8 cellular contexts compared by ENCODE assay signal in the genomic region with DNA sequence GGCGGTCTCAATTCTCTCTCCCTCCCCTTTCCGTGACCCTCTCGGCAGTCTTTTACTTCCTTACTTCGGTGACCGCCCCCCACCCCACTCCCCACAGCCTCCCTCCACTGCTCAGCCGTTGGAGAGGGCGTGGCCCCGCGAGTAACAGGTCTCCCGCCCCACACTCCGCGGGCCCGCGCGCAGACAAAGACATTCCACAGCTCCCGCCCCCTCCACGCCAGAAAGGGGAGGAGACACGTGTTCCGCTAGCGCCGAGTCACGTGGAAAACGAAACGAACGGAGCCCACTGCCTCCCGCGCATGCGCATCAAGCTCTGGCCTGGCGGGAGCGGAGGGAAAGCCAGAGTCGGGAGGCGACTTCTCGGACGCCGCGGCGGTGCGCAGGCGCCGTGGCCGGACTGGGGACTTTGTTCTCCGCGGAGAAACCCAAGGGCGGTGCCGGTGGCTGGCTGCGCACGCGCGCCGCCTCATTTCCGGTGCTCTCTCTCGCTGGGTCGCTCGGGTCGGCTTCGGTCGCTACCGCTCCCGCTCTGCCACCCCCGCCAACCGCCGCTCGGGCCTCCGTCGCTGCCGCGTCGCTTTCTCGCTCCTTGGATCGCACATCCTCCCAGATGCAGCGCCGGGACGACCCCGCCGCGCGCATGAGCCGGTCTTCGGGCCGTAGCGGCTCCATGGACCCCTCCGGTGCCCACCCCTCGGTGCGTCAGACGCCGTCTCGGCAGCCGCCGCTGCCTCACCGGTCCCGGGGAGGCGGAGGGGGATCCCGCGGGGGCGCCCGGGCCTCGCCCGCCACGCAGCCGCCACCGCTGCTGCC. TPM values are rescaled to one million over a fixed set of nuclear protein-coding genes. Genes with fewer than 3 reads are reported as not detected.
A peak's percentile ranks its signal among the peaks of the same experiment; 100 is the strongest.
DNase-seq lines count a peak whose midpoint lies in the region; ATAC-seq and TF ChIP-seq lines count a peak whose summit lies in the region.

A gene with protein sequence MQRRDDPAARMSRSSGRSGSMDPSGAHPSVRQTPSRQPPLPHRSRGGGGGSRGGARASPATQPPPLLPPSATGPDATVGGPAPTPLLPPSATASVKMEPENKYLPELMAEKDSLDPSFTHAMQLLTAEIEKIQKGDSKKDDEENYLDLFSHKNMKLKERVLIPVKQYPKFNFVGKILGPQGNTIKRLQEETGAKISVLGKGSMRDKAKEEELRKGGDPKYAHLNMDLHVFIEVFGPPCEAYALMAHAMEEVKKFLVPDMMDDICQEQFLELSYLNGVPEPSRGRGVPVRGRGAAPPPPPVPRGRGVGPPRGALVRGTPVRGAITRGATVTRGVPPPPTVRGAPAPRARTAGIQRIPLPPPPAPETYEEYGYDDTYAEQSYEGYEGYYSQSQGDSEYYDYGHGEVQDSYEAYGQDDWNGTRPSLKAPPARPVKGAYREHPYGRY (plus strand): TSS at position 483 of the 813 bp plus-strand sequence. CDS start 128 bp downstream, at position 611.

- H3K27ac ChIP-seq in dorsolateral prefrontal cortex (peak within 1 kb of the TSS; percentile 81 to 100 (median 97)), liver (ENCODE audit: low read depth in 1 of 2, low read length in 2 of 2) (peak within 1 kb of the TSS; percentile 88 to 94)

- under 1% methylated on average over 101 of the region's 101 CpGs for WGBS in liver

- CTCF ChIA-PET in activated CD4-positive, alpha-beta memory T cell treated with anti-CD3 and anti-CD28 coated beads for 36 hours (lab: Charles Lee), result interaction anchor here (1.0 to 2.7 kb wide), 3 partner anchors 9 to 94 kb away, joined by 3 to 13 read pairs (median 4); a partner anchor contains a TSS

- H3K4me3 ChIP-seq in dorsolateral prefrontal cortex (peak within 1 kb of the TSS; percentile 73 to 100 (median 98)), liver (ENCODE audit: low read depth in 1 of 3, low read length in 3 of 3) (peak within 1 kb of the TSS; percentile 96 to 99 (median 99))

- no peaks in the 10 kb centered on the region for H3K36me3 ChIP-seq in liver (ENCODE audit: control insufficient read depth in 4 of 4, insufficient read depth in 3 of 4, low read depth in 1 of 4, low read length in 3 of 4)

- ATAC-seq in GM19438 (IDR thresholded peaks at IDR 0.05; ENCODE audit: low read depth, unreplicated experiment) (peak; percentile 67), HG03575 (IDR thresholded peaks at IDR 0.05; ENCODE audit: extremely low read depth, insufficient number of reproducible peaks, low FRiP score, unreplicated experiment) (peak; percentile 39)

- no peaks in the 10 kb centered on the region for H3K27me3 ChIP-seq in dorsolateral prefrontal cortex
- H3K27me3 ChIP-seq in liver (ENCODE audit: control insufficient read depth in 4 of 4, insufficient read depth in 4 of 4, low read length in 3 of 4), result no peaks in the 10 kb centered on the region

- peaks cover 2% of the 10 kb centered on the region for H3K27me3 Mint-ChIP-seq in activated CD4-positive, alpha-beta memory T cell treated with anti-CD3 and anti-CD28 coated beads for 36 hours

- peak within 1 kb of the TSS; percentile 96 for H3K4me3 Mint-ChIP-seq in activated CD4-positive, alpha-beta memory T cell treated with anti-CD3 and anti-CD28 coated beads for 36 hours

- POLR2A ChIA-PET in activated CD4-positive, alpha-beta memory T cell treated with anti-CD3 and anti-CD28 coated beads for 36 hours (lab: Charles Lee), result interaction anchor here (0.7 to 1.0 kb wide), 12 partner anchors 43 to 400 kb away, joined by 3 to 8 read pairs (median 3); a partner anchor contains a TSS

- H3K9ac ChIP-seq in liver (ENCODE audit: low read depth in 1 of 2, low read length in 2 of 2), result peak within 1 kb of the TSS; percentile 67 to 78

- intact Hi-C loops in activated CD4-positive, alpha-beta memory T cell treated with anti-CD3 and anti-CD28 coated beads for 36 hours (cut with micrococcal nuclease), result loop anchor here (1.0 to 10.0 kb wide), 5 partner anchors 29 to 719 kb away; a partner anchor contains a TSS
- intact Hi-C loops in dorsolateral prefrontal cortex (cut with DNase I), result loop anchor here (1.0 to 5.0 kb wide), 5 partner anchors 59 to 366 kb away; a partner anchor contains a TSS

- H3K4me1 Mint-ChIP-seq in activated CD4-positive, alpha-beta memory T cell treated with anti-CD3 and anti-CD28 coated beads for 36 hours (ENCODE audit: low read depth), result peaks cover 23% of the 10 kb centered on the region

- peak within 1 kb of the TSS; percentile 91 for H3K27ac Mint-ChIP-seq in activated CD4-positive, alpha-beta memory T cell treated with anti-CD3 and anti-CD28 coated beads for 36 hours

- TF ChIP-seq RAD21 in liver (IDR thresholded peaks at IDR 0.05), result peak in 1 of 2 donors; percentile 17

- peaks cover 2 to 27% (median 12%) of the 10 kb centered on the region in 4 donors for H3K4me1 ChIP-seq in liver (ENCODE audit: control insufficient read depth in 4 of 4, insufficient read depth in 4 of 4, low read length in 3 of 4)

- TF ChIP-seq CTCF in dorsolateral prefrontal cortex (IDR thresholded peaks at IDR 0.05 in 54 of 56, conservative IDR thresholded peaks at IDR 0.05 in 2 of 56; ENCODE audit: low read depth in 1 of 56, partially characterized antibody in 56 of 56), result peak in 28 of 56 donors; percentile 5 to 51 (median 26)
- no peak for TF ChIP-seq CTCF in liver (IDR thresholded peaks at IDR 0.05; ENCODE audit: low read depth, low read length, missing input control)

- peaks cover 23% of the 10 kb centered on the region for H3K36me3 Mint-ChIP-seq in activated CD4-positive, alpha-beta memory T cell treated with anti-CD3 and anti-CD28 coated beads for 36 hours

- no peaks in the 10 kb centered on the region for H3K9me3 Mint-ChIP-seq in activated CD4-positive, alpha-beta memory T cell treated with anti-CD3 and anti-CD28 coated beads for 36 hours

- DNase-seq in CD1c-positive myeloid dendritic cell (ENCODE audit: extremely low spot score), result peak; percentile 100
- DNase-seq in NCI-H82 treated with DMSO at 0.1 percent for 48 hours (lab: John Stamatoyannopoulos, UW; ENCODE audit: unreplicated experiment), result peak; percentile 97
- peak; percentile 99 for DNase-seq in activated CD4-positive, alpha-beta memory T cell treated with anti-CD3 and anti-CD28 coated beads for 36 hours
- peak; percentile 96 to 98 (median 98) for DNase-seq in dorsolateral prefrontal cortex
- peak; percentile 98 for DNase-seq in stimulated activated CD4-positive, alpha-beta T cell treated with anti-CD3 and anti-CD28 coated beads, Interleukin-4, amount 100 ng/mL, for 24 hours

- no peaks in the 10 kb centered on the region for H3K9me3 ChIP-seq in liver (ENCODE audit: control insufficient read depth in 4 of 4, low read length in 3 of 4)

TF ChIP-seq in liver, 16 proteins besides CTCF, POLR2A, EP300 and RAD21 (continues in another document):
- TF ChIP-seq JUND (IDR thresholded peaks at IDR 0.05) (peak in 1 of 2 donors; percentile 26), NR2F2 (IDR thresholded peaks at IDR 0.05) (no peak), TAF1 (conservative IDR thresholded peaks at IDR 0.05) (peak; percentile 57), RXRA (IDR thresholded peaks at IDR 0.05) (peak; percentile 38 to 52), HNF4A (conservative IDR thresholded peaks at IDR 0.05) (peak; percentile 34 to 86), GABPA (IDR thresholded peaks at IDR 0.05 in 1 of 2, conservative IDR thresholded peaks at IDR 0.05 in 1 of 2) (peak; percentile 65 to 87), YY1 (IDR thresholded peaks at IDR 0.05) (peak; percentile 71), FOXA2 (IDR thresholded peaks at IDR 0.05) (no peak), HNF4G (IDR thresholded peaks at IDR 0.05) (no peak), EGR1 (IDR thresholded peaks at IDR 0.05; ENCODE audit: low read depth in 2 of 2) (peak in 1 of 2 donors; percentile 8), FOXA1 (IDR thresholded peaks at IDR 0.05) (no peak), SP1 (IDR thresholded peaks at IDR 0.05) (peak; percentile 52)
- TF ChIP-seq, protein P1, sequence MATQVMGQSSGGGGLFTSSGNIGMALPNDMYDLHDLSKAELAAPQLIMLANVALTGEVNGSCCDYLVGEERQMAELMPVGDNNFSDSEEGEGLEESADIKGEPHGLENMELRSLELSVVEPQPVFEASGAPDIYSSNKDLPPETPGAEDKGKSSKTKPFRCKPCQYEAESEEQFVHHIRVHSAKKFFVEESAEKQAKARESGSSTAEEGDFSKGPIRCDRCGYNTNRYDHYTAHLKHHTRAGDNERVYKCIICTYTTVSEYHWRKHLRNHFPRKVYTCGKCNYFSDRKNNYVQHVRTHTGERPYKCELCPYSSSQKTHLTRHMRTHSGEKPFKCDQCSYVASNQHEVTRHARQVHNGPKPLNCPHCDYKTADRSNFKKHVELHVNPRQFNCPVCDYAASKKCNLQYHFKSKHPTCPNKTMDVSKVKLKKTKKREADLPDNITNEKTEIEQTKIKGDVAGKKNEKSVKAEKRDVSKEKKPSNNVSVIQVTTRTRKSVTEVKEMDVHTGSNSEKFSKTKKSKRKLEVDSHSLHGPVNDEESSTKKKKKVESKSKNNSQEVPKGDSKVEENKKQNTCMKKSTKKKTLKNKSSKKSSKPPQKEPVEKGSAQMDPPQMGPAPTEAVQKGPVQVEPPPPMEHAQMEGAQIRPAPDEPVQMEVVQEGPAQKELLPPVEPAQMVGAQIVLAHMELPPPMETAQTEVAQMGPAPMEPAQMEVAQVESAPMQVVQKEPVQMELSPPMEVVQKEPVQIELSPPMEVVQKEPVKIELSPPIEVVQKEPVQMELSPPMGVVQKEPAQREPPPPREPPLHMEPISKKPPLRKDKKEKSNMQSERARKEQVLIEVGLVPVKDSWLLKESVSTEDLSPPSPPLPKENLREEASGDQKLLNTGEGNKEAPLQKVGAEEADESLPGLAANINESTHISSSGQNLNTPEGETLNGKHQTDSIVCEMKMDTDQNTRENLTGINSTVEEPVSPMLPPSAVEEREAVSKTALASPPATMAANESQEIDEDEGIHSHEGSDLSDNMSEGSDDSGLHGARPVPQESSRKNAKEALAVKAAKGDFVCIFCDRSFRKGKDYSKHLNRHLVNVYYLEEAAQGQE (IDR thresholded peaks at IDR 0.05), result no peak
- TF ChIP-seq, protein P2, sequence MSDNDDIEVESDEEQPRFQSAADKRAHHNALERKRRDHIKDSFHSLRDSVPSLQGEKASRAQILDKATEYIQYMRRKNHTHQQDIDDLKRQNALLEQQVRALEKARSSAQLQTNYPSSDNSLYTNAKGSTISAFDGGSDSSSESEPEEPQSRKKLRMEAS (IDR thresholded peaks at IDR 0.05), result peak; percentile 79
- TF ChIP-seq, protein P3, sequence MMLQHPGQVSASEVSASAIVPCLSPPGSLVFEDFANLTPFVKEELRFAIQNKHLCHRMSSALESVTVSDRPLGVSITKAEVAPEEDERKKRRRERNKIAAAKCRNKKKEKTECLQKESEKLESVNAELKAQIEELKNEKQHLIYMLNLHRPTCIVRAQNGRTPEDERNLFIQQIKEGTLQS (IDR thresholded peaks at IDR 0.05), result no peak

RNA-seq across cellular contexts. Expression of the gene that starts here (rescaled TPM):
- total RNA-seq in activated CD4-positive, alpha-beta memory T cell treated with anti-CD3 and anti-CD28 coated beads for 36 hours, result 100 to 1,000 TPM; 200 to 203 TPM
- total RNA-seq in dorsolateral prefrontal cortex (100 to 1,000 TPM in 1 of 120 experiments, 10 to 100 TPM in 119; 50.0 to 101 (median 75.5) TPM), liver (10 to 100 TPM; 21.7 to 37.6 TPM)
- 10 to 100 TPM; 14.6 to 27.3 TPM for polyA plus RNA-seq in liver

Comparison
In these comparisons a context has a peak if more than half of its experiments do, and no peak if none do; other contexts are left out.
1. Peak in every context shown above with its lines: DNase-seq, ATAC-seq, H3K4me3 ChIP-seq and H3K27ac ChIP-seq.